In genomic region chr6:20827798-20828197, GRCh38 we compare ENCODE assay signal across 19 cellular contexts.
DNase-seq lines count a peak whose midpoint lies in the region; ATAC-seq, FAIRE-seq and TF ChIP-seq lines count a peak whose summit lies in the region.
"Had no signal": no experiment of that assay in that cellular context is flagged by ENCODE, and none has a peak within 500 bp of the region (broad histone marks: within the 10 kb centered on the region; RNA-seq: fewer than 3 reads in every experiment).

No MANE protein-coding gene starts in this region.

- peak; percentile 63 for DNase-seq in M059J (ENCODE audit: low read depth)
- no peak for DNase-seq in left lobe of liver (ENCODE audit: low spot score)
- no peak for DNase-seq in vagina (ENCODE audit: extremely low spot score in 2 of 2)
- DNase-seq in DMS53 (lab: John Stamatoyannopoulos, UW) = no peak
- DNase-seq: activated CD4-positive, alpha-beta T cell treated with anti-CD3 and anti-CD28 coated beads, Interleukin-2, amount 10 ng/mL, durations not matched to agents 24 days and 14 days; activated naive CD8-positive, alpha-beta T cell treated with anti-CD3 and anti-CD28 coated beads, Interleukin-2, amount 10 ng/mL, durations not matched to agents 7 days and 5 days; activated T-cell treated with anti-CD3 and anti-CD28 coated beads, Interleukin-2, amount 50 U/mL, for 1 hour; dermis blood vessel endothelial cell; GF-D8; naive thymus-derived CD4-positive, alpha-beta T cell; NCI-H2029 treated with DMSO at 0.1 percent for 48 hours; NCI-H748 treated with DMSO at 0.1 percent for 48 hours; RPMI8226; stimulated activated naive CD4-positive, alpha-beta T cell had no signal

- TF ChIP-seq CTCF in vagina (IDR thresholded peaks at IDR 0.05) = no peak

- H3K27ac ChIP-seq in vagina = peak overlapping the region; percentile 63
- H3K27ac ChIP-seq: gastroesophageal sphincter had no signal

- ATAC-seq in left lobe of liver (peak; percentile 29), HG03439 (IDR thresholded peaks at IDR 0.05; ENCODE audit: unreplicated experiment) (no peak), GM21367 (IDR thresholded peaks at IDR 0.05; ENCODE audit: unreplicated experiment) (no peak)
- ATAC-seq: gastroesophageal sphincter; HCT116; naive thymus-derived CD4-positive, alpha-beta T cell had no signal

- no peaks in the 10 kb centered on the region for H3K9me3 ChIP-seq in vagina
- H3K9me3 ChIP-seq: gastroesophageal sphincter had no signal

- no peak for TF ChIP-seq POLR2A in vagina (IDR thresholded peaks at IDR 0.05)

- H3K4me1 ChIP-seq in vagina = peaks cover 15% of the 10 kb centered on the region

- no peaks in the 10 kb centered on the region for H3K27me3 ChIP-seq in vagina
- H3K27me3 ChIP-seq: gastroesophageal sphincter had no signal

- peak; percentile 92 for FAIRE-seq in endometrium (lab: Jason Lieb, UNC)

- intact Hi-C loops in vagina (cut with DNase I) = no loop called here

- no peaks in the 10 kb centered on the region for H3K36me3 ChIP-seq in vagina

- H3K4me3 ChIP-seq in vagina = no peak overlapping the region
- H3K4me3 ChIP-seq: gastroesophageal sphincter had no signal
